In genomic region chr6:134310206-134310605, GRCh38 we compare ENCODE assay signal across 30 cellular contexts. TPM values are rescaled to one million over a fixed set of nuclear protein-coding genes. Genes with fewer than 3 reads are reported as not detected.
DNase-seq lines count a peak whose midpoint lies in the region; TF ChIP-seq lines count a peak whose summit lies in the region.
"Had no signal": no experiment of that assay in that cellular context is flagged by ENCODE, and none has a peak within 500 bp of the region (broad histone marks: within the 10 kb centered on the region; RNA-seq: fewer than 3 reads in every experiment).

No MANE protein-coding gene starts in this region.

- no peaks in the 10 kb centered on the region for H3K36me3 ChIP-seq in A673 (ENCODE audit: insufficient read depth, low read length, poor library complexity, severe bottlenecking)
- H3K36me3 ChIP-seq: ascending aorta, esophagus muscularis mucosa, ovary, Peyer's patch had no signal

- no peak for TF ChIP-seq CTCF in A673 (conservative IDR thresholded peaks at IDR 0.05; ENCODE audit: low read depth, low read length)

- H3K27ac Mint-ChIP-seq in activated naive CD4-positive, alpha-beta T cell treated with anti-CD3 and anti-CD28 coated beads, Interleukin-2, amount 10 ng/mL, durations not matched to agents 7 days and 5 days: peak overlapping the region; percentile 24
- H3K27ac Mint-ChIP-seq: activated CD4-positive, alpha-beta memory T cell treated with anti-CD3 and anti-CD28 coated beads, Interleukin-2, amount 10 ng/mL, durations not matched to agents 7 days and 5 days; HFFc6; nephron; stimulated activated naive B cell treated with anti-CD40 and anti-IgM and Interleukin-4, amounts not matched to agents 10 μg/mL and 1 μg/mL and 100 μg/mL, for 72 hours had no signal

- H3K9me3 ChIP-seq in A673 (ENCODE audit: low read depth, low read length, poor library complexity, severe bottlenecking): no peaks in the 10 kb centered on the region
- H3K9me3 ChIP-seq: ascending aorta, esophagus muscularis mucosa, ovary, Peyer's patch had no signal

- H3K4me1 ChIP-seq in A673 (ENCODE audit: insufficient read depth, low read length, poor library complexity, severe bottlenecking): no peaks in the 10 kb centered on the region
- H3K4me1 ChIP-seq: ascending aorta, esophagus muscularis mucosa, Peyer's patch had no signal

- no TSS peak for BruUV-seq in A673 (replicated peaks; lab: Mats Ljungman, UMichigan)

- H3K4me3 Mint-ChIP-seq in activated naive CD4-positive, alpha-beta T cell treated with anti-CD3 and anti-CD28 coated beads, Interleukin-2, amount 10 ng/mL, durations not matched to agents 7 days and 5 days: no peak overlapping the region
- H3K4me3 Mint-ChIP-seq: activated CD4-positive, alpha-beta memory T cell treated with anti-CD3 and anti-CD28 coated beads, Interleukin-2, amount 10 ng/mL, durations not matched to agents 7 days and 5 days; central memory CD8-positive, alpha-beta T cell; HFFc6; nephron; stimulated activated naive B cell treated with anti-CD40 and anti-IgM and Interleukin-4, amounts not matched to agents 10 μg/mL and 1 μg/mL and 100 μg/mL, for 72 hours had no signal

- no peaks in the 10 kb centered on the region for H3K9me3 Mint-ChIP-seq in activated naive CD4-positive, alpha-beta T cell treated with anti-CD3 and anti-CD28 coated beads, Interleukin-2, amount 10 ng/mL, durations not matched to agents 7 days and 5 days
- H3K9me3 Mint-ChIP-seq: activated CD4-positive, alpha-beta memory T cell treated with anti-CD3 and anti-CD28 coated beads, Interleukin-2, amount 10 ng/mL, durations not matched to agents 7 days and 5 days; central memory CD8-positive, alpha-beta T cell; HFFc6; nephron; stimulated activated naive B cell treated with anti-CD40 and anti-IgM and Interleukin-4, amounts not matched to agents 10 μg/mL and 1 μg/mL and 100 μg/mL, for 72 hours had no signal

- no peaks in the 10 kb centered on the region for H3K36me3 Mint-ChIP-seq in activated naive CD4-positive, alpha-beta T cell treated with anti-CD3 and anti-CD28 coated beads, Interleukin-2, amount 10 ng/mL, durations not matched to agents 7 days and 5 days
- H3K36me3 Mint-ChIP-seq: stimulated activated naive B cell treated with anti-CD40 and anti-IgM and Interleukin-4, amounts not matched to agents 10 μg/mL and 1 μg/mL and 100 μg/mL, for 72 hours had no signal

- peaks cover 15% of the 10 kb centered on the region for H3K27me3 Mint-ChIP-seq in activated naive CD4-positive, alpha-beta T cell treated with anti-CD3 and anti-CD28 coated beads, Interleukin-2, amount 10 ng/mL, durations not matched to agents 7 days and 5 days
- H3K27me3 Mint-ChIP-seq: central memory CD8-positive, alpha-beta T cell had no signal

- POLR2A ChIA-PET in A673 (lab: Charles Lee; ENCODE audit: low non-redundant PET): no interaction called here

- no peak overlapping the region for H3K27ac ChIP-seq in A673 (ENCODE audit: low read depth, low read length, poor library complexity, severe bottlenecking)
- H3K27ac ChIP-seq: 22Rv1, ascending aorta, esophagus muscularis mucosa, KMS-11, Peyer's patch had no signal

- no peaks in the 10 kb centered on the region for H3K27me3 ChIP-seq in A673 (replicated peaks; ENCODE audit: insufficient read depth, low read depth, low read length, poor library complexity)
- H3K27me3 ChIP-seq: ascending aorta, esophagus muscularis mucosa, ovary, Peyer's patch had no signal

- intact Hi-C loops in A673 (cut with micrococcal nuclease; ENCODE audit: unreplicated experiment): no loop called here

- H3K4me3 ChIP-seq in A673 (ENCODE audit: low read depth, low read length, poor library complexity, severe bottlenecking): no peak overlapping the region
- H3K4me3 ChIP-seq: ascending aorta, esophagus muscularis mucosa, ovary, Peyer's patch, skin epidermis had no signal

- DNase-seq in activated naive CD4-positive, alpha-beta T cell treated with anti-CD3 and anti-CD28 coated beads, Interleukin-2, amount 10 ng/mL, durations not matched to agents 7 days and 5 days: no peak
- DNase-seq in activated naive CD4-positive, alpha-beta T cell treated with Interleukin-2 at 50 U/mL for 16 hours: no peak
- DNase-seq in astrocyte of the hippocampus (ENCODE audit: low read depth, low spot score) (peak; percentile 66), fibroblast of peridontal ligament (ENCODE audit: extremely low read depth) (peak; percentile 39), superior temporal gyrus (ENCODE audit: extremely low spot score) (peak; percentile 51), amniotic stem cell (lab: John Stamatoyannopoulos, UW) (no peak), A673 (ENCODE audit: low spot score) (no peak), NCI-H1930 (lab: John Stamatoyannopoulos, UW) (no peak)
- DNase-seq: activated CD4-positive, alpha-beta memory T cell treated with anti-CD3 and anti-CD28 coated beads, Interleukin-2, amount 10 ng/mL, durations not matched to agents 7 days and 5 days; activated CD8-positive, alpha-beta memory T cell treated with anti-CD3 and anti-CD28 coated beads, Interleukin-2, amount 50 U/mL, for 4 hours; activated naive CD4-positive, alpha-beta T cell treated with anti-CD3 and anti-CD28 coated beads, Interleukin-2, amount 50 U/mL, for 16 hours; dermis blood vessel endothelial cell; DMS79 treated with DMSO at 0.1 percent for 48 hours; GOT3; HFFc6; left colon; NCI-H1417 treated with DMSO at 0.1 percent for 48 hours; NCI-H446; Peyer's patch; retina; SHP77 treated with DMSO at 0.1 percent for 48 hours; stimulated activated naive B cell treated with anti-CD40 and anti-IgM and Interleukin-4, amounts not matched to agents 10 μg/mL and 1 μg/mL and 100 μg/mL, for 72 hours had no signal

- CTCF ChIA-PET in activated naive CD4-positive, alpha-beta T cell treated with anti-CD3 and anti-CD28 coated beads, Interleukin-2, amount 10 ng/mL, durations not matched to agents 7 days and 5 days (lab: Charles Lee): interaction anchor here (0.6 to 0.7 kb wide), 2 partner anchors 177 to 406 kb away, joined by 3 to 4 read pairs; no protein-coding TSS in a partner anchor
- CTCF ChIA-PET in A673 (lab: Charles Lee): no interaction called here

- H3K4me1 Mint-ChIP-seq in activated naive CD4-positive, alpha-beta T cell treated with anti-CD3 and anti-CD28 coated beads, Interleukin-2, amount 10 ng/mL, durations not matched to agents 7 days and 5 days: peaks cover 20% of the 10 kb centered on the region
- H3K4me1 Mint-ChIP-seq: central memory CD8-positive, alpha-beta T cell; nephron had no signal

RNA-seq across cellular contexts. Expression of gene SGK1, which starts 7.7 kb away (rescaled TPM):
- 40.0 and 73.3 TPM in 2 replicates for total RNA-seq in A673 (2021)

Comparison
In these comparisons a context has a peak if more than half of its experiments do, and no peak if none do; other contexts are left out.
1. DNase-seq: peak in astrocyte of the hippocampus (single experiment), fibroblast of peridontal ligament (single experiment) and superior temporal gyrus (single experiment); none in activated naive CD4-positive, alpha-beta T cell treated with anti-CD3 and anti-CD28 coated beads, Interleukin-2, amount 10 ng/mL, durations not matched to agents 7 days and 5 days (single experiment), activated naive CD4-positive, alpha-beta T cell treated with Interleukin-2 at 50 U/mL for 16 hours (single experiment), amniotic stem cell (single experiment), A673 (single experiment) and NCI-H1930 (0 of 2).